Comparison of ENCODE assay signal across 22 cellular contexts in the genomic region with DNA sequence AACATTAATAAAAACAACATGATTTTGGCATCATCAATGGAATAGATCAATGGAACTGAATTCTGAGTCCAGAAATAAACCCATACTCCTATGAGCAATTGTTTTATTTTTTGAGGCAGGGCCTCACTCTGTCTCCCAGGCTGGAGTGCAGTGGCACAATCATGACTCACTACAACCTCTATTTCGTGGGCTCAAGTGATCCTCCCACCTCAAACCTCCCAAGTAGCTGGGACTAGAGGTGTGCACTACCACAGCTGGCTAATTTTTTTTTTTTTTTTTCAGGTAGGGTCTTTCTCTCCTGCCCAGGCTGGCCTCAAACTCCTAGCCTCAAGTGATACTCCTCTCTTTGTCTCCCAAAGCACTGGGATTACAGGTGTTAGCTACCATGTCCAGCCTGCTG.
"Had no signal": no experiment of that assay in that cellular context is flagged by ENCODE, and none has a peak within 500 bp of the region (broad histone marks: within the 10 kb centered on the region; RNA-seq: fewer than 3 reads in every experiment).

No MANE protein-coding gene starts in this region.

- H3K27me3 ChIP-seq: right lobe of liver, suprapubic skin, vagina had no signal

- H3K4me3 ChIP-seq: lower lobe of right lung, neural progenitor cell, right lobe of liver, suprapubic skin, vagina had no signal

- H3K36me3 ChIP-seq: lower lobe of right lung, neural progenitor cell, right lobe of liver, suprapubic skin, vagina had no signal

- H3K9me3 ChIP-seq: lower lobe of right lung, right lobe of liver, suprapubic skin, vagina had no signal

- H3K4me1 ChIP-seq: neural progenitor cell, parathyroid adenoma, right lobe of liver, vagina had no signal

- H3K27ac ChIP-seq: lower lobe of right lung, neural progenitor cell, parathyroid adenoma, right lobe of liver, suprapubic skin, vagina had no signal

- ATAC-seq: effector memory CD8-positive, alpha-beta T cell; left ventricle myocardium superior; lower lobe of right lung; natural killer cell treated with Interleukin-12 subunit alpha and Interleukin-12 subunit beta and Interleukin-15 and Interleukin-18, amount 100 ng/mL, for 72 hours; right lobe of liver; stimulated activated naive CD8-positive, alpha-beta T cell treated with anti-CD3 and anti-CD28 coated beads, Interleukin-15, amount 100 ng/mL, for 72 hours had no signal

- DNase-seq: cortex of kidney; effector memory CD8-positive, alpha-beta T cell; hypothalamus; immature natural killer cell; islet precursor cell; kidney glomerular epithelial cell; left ventricle myocardium superior; lower lobe of right lung; naive B cell; right lobe of liver; small intestine; stimulated activated CD4-positive, alpha-beta T cell treated with anti-CD3 and anti-CD28 coated beads, Interleukin-15, amount 100 ng/mL, for 24 hours; stimulated activated CD4-positive, alpha-beta T cell treated with anti-CD3 and anti-CD28 coated beads, Interleukin-2, amount 100 ng/mL, for 48 hours; stimulated activated CD8-positive, alpha-beta memory T cell treated with anti-CD3 and anti-CD28 coated beads, Interleukin-4, amount 100 ng/mL, for 48 hours; stimulated activated naive CD4-positive, alpha-beta T cell; stimulated activated naive CD8-positive, alpha-beta T cell treated with anti-CD3 and anti-CD28 coated beads, Interleukin-15, amount 100 ng/mL, for 72 hours; trophoblast cell had no signal
